In the genomic region with DNA sequence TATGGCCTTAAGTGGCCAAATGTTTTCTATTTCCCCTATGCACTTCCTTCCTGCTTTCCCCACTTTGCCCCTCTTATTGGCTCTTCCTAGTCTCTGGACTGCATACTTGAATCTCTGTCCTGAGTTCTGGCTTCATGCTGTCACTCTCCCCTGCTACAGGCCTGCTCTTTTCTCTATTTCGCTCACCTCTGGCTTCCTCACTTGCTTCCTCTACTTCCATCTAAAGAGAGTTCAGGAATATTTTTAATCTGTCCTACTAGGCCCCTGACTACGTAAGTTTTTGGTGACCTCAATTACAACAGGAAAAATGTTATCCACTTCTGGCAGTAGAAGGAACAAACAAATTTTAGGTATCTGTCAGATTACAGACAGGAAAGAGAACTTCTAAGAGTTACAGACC, we compare ENCODE assay signal across 1 cellular context.
TF ChIP-seq lines count a peak whose summit lies in the region.

No MANE protein-coding gene starts in this region.

TF ChIP-seq in WTC11, 78 proteins besides CTCF, POLR2A, EP300 and RAD21 (continued from another document):
- no peak for TF ChIP-seq RELA (CRISPR knock-in tag; IDR thresholded peaks at IDR 0.05; ENCODE audit: borderline replicate concordance)
- TF ChIP-seq NR2C2 (CRISPR knock-in tag; IDR thresholded peaks at IDR 0.05): no peak
- TF ChIP-seq CREM (CRISPR knock-in tag; IDR thresholded peaks at IDR 0.05): no peak
- TF ChIP-seq, protein P1, sequence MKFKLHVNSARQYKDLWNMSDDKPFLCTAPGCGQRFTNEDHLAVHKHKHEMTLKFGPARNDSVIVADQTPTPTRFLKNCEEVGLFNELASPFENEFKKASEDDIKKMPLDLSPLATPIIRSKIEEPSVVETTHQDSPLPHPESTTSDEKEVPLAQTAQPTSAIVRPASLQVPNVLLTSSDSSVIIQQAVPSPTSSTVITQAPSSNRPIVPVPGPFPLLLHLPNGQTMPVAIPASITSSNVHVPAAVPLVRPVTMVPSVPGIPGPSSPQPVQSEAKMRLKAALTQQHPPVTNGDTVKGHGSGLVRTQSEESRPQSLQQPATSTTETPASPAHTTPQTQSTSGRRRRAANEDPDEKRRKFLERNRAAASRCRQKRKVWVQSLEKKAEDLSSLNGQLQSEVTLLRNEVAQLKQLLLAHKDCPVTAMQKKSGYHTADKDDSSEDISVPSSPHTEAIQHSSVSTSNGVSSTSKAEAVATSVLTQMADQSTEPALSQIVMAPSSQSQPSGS (CRISPR knock-in tag; IDR thresholded peaks at IDR 0.05; ENCODE audit: borderline replicate concordance, low read depth): no peak
- TF ChIP-seq ZNF317 (CRISPR knock-in tag; IDR thresholded peaks at IDR 0.05; ENCODE audit: borderline replicate concordance, low read depth): no peak
- TF ChIP-seq SP1 (CRISPR knock-in tag; conservative IDR thresholded peaks at IDR 0.05): no peak
- TF ChIP-seq, protein P2, sequence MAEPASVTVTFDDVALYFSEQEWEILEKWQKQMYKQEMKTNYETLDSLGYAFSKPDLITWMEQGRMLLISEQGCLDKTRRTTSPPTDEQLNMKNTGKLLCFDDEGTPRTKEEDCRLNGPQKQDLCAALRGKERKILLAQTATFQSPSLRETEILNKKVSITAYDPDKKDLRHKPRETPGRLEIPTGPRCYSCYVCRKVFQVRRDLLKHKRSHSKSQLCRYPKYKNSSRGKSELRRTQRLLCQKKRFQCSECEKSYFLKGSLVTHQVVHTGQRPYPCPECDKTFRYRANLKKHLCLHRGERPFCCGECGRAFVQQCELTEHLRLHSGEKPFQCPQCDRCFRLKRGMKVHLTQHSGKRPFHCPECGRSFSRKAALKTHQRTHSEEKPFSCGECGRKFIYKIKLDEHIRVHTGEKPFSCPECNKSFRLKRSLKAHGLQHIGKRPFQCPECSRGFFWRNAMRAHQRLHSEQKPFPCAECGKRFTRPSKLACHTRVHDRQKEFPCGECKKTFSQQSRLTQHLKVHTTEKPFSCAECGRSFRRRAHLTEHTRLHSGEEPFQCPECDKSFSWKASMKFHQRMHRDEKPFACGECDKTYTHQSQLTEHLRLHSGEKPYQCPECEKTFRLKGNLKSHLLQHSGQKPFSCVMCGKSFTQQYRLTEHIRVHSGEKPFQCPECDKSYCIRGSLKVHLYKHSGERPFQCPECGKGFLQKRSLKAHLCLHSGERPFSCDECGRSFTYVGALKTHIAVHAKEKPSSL (CRISPR knock-in tag; conservative IDR thresholded peaks at IDR 0.05): no peak
TF ChIP-seq in WTC11: peak in this region for 0.
